Comparison of ENCODE assay signal across 9 cellular contexts in the genomic region with DNA sequence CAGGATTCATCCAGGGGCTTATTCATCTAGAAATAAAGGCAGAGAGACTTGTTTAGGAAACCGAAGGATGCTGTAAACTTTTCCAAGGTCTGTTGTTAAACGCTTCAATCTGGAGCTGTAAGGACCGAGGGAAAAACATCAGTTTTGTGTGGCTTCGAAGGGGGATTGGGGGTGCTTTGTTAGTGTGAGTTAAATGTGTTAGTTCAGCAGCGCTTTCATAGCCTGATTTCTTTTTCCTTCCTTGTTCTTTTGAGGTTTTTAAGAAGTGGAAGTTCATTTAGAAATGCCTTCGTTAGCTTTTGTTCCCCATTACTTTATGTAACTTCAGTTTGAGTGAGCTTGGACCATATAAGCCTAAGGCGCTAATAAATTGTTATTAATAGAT. TPM values are rescaled to one million over a fixed set of nuclear protein-coding genes. Genes with fewer than 3 reads are reported as not detected.
DNase-seq lines count a peak whose midpoint lies in the region; ATAC-seq lines count a peak whose summit lies in the region.
"Had no signal": no experiment of that assay in that cellular context is flagged by ENCODE, and none has a peak within 500 bp of the region (broad histone marks: within the 10 kb centered on the region; RNA-seq: fewer than 3 reads in every experiment).

No MANE protein-coding gene starts in this region.

- DNase-seq in Ammon's horn (ENCODE audit: low spot score) (peak; percentile 18), MG63 (no peak), caudate nucleus (lab: John Stamatoyannopoulos, UW) (peak in 1 of 61 donors; percentile 1), naive B cell (no peak), NCI-H1092 (lab: John Stamatoyannopoulos, UW) (no peak), OCI-M2 (lab: John Stamatoyannopoulos, UW; ENCODE audit: unreplicated experiment) (no peak)
- DNase-seq in stimulated activated CD4-positive, alpha-beta T cell treated with anti-CD3 and anti-CD28 coated beads, Interleukin-15, amount 100 ng/mL, for 24 hours: no peak
- DNase-seq: NCI-H1930 had no signal

- H3K27me3 Mint-ChIP-seq in naive B cell: no peaks in the 10 kb centered on the region

- H3K36me3 Mint-ChIP-seq in naive B cell: peaks cover 0 to 6% of the 10 kb centered on the region in 2 donors

- peak overlapping the region; percentile 97 for H3K4me3 ChIP-seq in MG63

- H3K27me3 ChIP-seq in MG63: no peaks in the 10 kb centered on the region

- peaks cover 8% of the 10 kb centered on the region for H3K36me3 ChIP-seq in MG63

- peak overlapping the region; percentile 97 to 100 (median 99) for H3K4me3 Mint-ChIP-seq in naive B cell

- peak overlapping the region; percentile 58 for H3K27ac ChIP-seq in caudate nucleus (ENCODE audit: low read depth, low read length)

- peaks cover 33 to 50% (median 48%) of the 10 kb centered on the region in 3 donors for H3K4me1 Mint-ChIP-seq in naive B cell

- no peaks in the 10 kb centered on the region for H3K9me3 ChIP-seq in MG63

- peak overlapping the region in 5 of 6 donors; percentile 58 to 99 (median 78) for H3K27ac Mint-ChIP-seq in naive B cell

- ATAC-seq in naive B cell (ENCODE audit: low read depth in 2 of 2) (no peak), GM18498 (IDR thresholded peaks at IDR 0.05; ENCODE audit: unreplicated experiment) (no peak)

- H3K9me3 Mint-ChIP-seq in naive B cell: no peaks in the 10 kb centered on the region

RNA-seq across cellular contexts. Expression of gene ANKS1A, which starts 1.5 kb away (rescaled TPM):
- 15.8 and 20.9 TPM in 2 replicates for total RNA-seq in MG63 (2014; rRNA removed; shearing (Covaris generic); ENCODE audit: low replicate concordance)
- polyA plus RNA-seq in naive B cell (ENCODE audit: low read depth in 6 of 6): 1 to 10 TPM in 5 of 6 donors, not detected in 1; 1.4 to 5.5 (median 2.3) TPM

RNA-seq across cellular contexts. Expression of gene TAF11, which starts 2.7 kb away (rescaled TPM):
- total RNA-seq in MG63 (2014; rRNA removed; shearing (Covaris generic); ENCODE audit: low replicate concordance): 169 and 174 TPM in 2 replicates
- 10 to 100 TPM; 10.8 to 32.1 (median 20.4) TPM for polyA plus RNA-seq in naive B cell (ENCODE audit: low read depth in 6 of 6)
